ENCODE assay signal across 1 cellular context in genomic region chr11:106679633-106680032, GRCh38.
TF ChIP-seq lines count a peak whose summit lies in the region.

No MANE protein-coding gene starts in this region.

TF ChIP-seq in WTC11, 78 proteins besides CTCF, POLR2A, EP300 and RAD21 (continued from another document):
- TF ChIP-seq AR (CRISPR knock-in tag; IDR thresholded peaks at IDR 0.05), result no peak
- TF ChIP-seq, protein P1, sequence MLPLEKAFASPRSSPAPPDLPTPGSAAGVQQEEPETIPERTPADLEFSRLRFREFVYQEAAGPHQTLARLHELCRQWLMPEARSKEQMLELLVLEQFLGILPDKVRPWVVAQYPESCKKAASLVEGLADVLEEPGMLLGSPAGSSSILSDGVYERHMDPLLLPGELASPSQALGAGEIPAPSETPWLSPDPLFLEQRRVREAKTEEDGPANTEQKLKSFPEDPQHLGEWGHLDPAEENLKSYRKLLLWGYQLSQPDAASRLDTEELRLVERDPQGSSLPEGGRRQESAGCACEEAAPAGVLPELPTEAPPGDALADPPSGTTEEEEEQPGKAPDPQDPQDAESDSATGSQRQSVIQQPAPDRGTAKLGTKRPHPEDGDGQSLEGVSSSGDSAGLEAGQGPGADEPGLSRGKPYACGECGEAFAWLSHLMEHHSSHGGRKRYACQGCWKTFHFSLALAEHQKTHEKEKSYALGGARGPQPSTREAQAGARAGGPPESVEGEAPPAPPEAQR (CRISPR knock-in tag; IDR thresholded peaks at IDR 0.05), result no peak
- TF ChIP-seq, protein P2, sequence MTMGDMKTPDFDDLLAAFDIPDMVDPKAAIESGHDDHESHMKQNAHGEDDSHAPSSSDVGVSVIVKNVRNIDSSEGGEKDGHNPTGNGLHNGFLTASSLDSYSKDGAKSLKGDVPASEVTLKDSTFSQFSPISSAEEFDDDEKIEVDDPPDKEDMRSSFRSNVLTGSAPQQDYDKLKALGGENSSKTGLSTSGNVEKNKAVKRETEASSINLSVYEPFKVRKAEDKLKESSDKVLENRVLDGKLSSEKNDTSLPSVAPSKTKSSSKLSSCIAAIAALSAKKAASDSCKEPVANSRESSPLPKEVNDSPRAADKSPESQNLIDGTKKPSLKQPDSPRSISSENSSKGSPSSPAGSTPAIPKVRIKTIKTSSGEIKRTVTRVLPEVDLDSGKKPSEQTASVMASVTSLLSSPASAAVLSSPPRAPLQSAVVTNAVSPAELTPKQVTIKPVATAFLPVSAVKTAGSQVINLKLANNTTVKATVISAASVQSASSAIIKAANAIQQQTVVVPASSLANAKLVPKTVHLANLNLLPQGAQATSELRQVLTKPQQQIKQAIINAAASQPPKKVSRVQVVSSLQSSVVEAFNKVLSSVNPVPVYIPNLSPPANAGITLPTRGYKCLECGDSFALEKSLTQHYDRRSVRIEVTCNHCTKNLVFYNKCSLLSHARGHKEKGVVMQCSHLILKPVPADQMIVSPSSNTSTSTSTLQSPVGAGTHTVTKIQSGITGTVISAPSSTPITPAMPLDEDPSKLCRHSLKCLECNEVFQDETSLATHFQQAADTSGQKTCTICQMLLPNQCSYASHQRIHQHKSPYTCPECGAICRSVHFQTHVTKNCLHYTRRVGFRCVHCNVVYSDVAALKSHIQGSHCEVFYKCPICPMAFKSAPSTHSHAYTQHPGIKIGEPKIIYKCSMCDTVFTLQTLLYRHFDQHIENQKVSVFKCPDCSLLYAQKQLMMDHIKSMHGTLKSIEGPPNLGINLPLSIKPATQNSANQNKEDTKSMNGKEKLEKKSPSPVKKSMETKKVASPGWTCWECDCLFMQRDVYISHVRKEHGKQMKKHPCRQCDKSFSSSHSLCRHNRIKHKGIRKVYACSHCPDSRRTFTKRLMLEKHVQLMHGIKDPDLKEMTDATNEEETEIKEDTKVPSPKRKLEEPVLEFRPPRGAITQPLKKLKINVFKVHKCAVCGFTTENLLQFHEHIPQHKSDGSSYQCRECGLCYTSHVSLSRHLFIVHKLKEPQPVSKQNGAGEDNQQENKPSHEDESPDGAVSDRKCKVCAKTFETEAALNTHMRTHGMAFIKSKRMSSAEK (CRISPR knock-in tag; IDR thresholded peaks at IDR 0.05; ENCODE audit: borderline replicate concordance), result no peak
- no peak for TF ChIP-seq GABPB1 (CRISPR knock-in tag; IDR thresholded peaks at IDR 0.05)
- no peak for TF ChIP-seq ZNF263 (CRISPR knock-in tag; IDR thresholded peaks at IDR 0.05; ENCODE audit: low read depth)
- TF ChIP-seq FOXJ3 (CRISPR knock-in tag; IDR thresholded peaks at IDR 0.05; ENCODE audit: borderline replicate concordance), result no peak
- TF ChIP-seq ZNF317 (CRISPR knock-in tag; IDR thresholded peaks at IDR 0.05; ENCODE audit: borderline replicate concordance, low read depth), result no peak
- no peak for TF ChIP-seq TP53 (CRISPR knock-in tag; IDR thresholded peaks at IDR 0.05)
- TF ChIP-seq, protein P3, sequence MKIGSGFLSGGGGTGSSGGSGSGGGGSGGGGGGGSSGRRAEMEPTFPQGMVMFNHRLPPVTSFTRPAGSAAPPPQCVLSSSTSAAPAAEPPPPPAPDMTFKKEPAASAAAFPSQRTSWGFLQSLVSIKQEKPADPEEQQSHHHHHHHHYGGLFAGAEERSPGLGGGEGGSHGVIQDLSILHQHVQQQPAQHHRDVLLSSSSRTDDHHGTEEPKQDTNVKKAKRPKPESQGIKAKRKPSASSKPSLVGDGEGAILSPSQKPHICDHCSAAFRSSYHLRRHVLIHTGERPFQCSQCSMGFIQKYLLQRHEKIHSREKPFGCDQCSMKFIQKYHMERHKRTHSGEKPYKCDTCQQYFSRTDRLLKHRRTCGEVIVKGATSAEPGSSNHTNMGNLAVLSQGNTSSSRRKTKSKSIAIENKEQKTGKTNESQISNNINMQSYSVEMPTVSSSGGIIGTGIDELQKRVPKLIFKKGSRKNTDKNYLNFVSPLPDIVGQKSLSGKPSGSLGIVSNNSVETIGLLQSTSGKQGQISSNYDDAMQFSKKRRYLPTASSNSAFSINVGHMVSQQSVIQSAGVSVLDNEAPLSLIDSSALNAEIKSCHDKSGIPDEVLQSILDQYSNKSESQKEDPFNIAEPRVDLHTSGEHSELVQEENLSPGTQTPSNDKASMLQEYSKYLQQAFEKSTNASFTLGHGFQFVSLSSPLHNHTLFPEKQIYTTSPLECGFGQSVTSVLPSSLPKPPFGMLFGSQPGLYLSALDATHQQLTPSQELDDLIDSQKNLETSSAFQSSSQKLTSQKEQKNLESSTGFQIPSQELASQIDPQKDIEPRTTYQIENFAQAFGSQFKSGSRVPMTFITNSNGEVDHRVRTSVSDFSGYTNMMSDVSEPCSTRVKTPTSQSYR (CRISPR knock-in tag; IDR thresholded peaks at IDR 0.05), result no peak
- TF ChIP-seq NR1H2 (CRISPR knock-in tag; IDR thresholded peaks at IDR 0.05), result no peak
- TF ChIP-seq ZNF425 (CRISPR knock-in tag; conservative IDR thresholded peaks at IDR 0.05), result no peak
- no peak for TF ChIP-seq ESRRA (CRISPR knock-in tag; IDR thresholded peaks at IDR 0.05; ENCODE audit: borderline replicate concordance)
- no peak for TF ChIP-seq OVOL2 (CRISPR knock-in tag; IDR thresholded peaks at IDR 0.05; ENCODE audit: borderline replicate concordance)
- TF ChIP-seq HMGA2 (CRISPR knock-in tag; IDR thresholded peaks at IDR 0.05), result no peak
- TF ChIP-seq ZNF396 (CRISPR knock-in tag; IDR thresholded peaks at IDR 0.05; ENCODE audit: borderline replicate concordance), result no peak
TF ChIP-seq in WTC11: peak in this region for 0.
